In genomic region chr11:132205496-132205895, GRCh38 we compare ENCODE assay signal across 17 cellular contexts.
"Had no signal": no experiment of that assay in that cellular context is flagged by ENCODE, and none has a peak within 500 bp of the region (broad histone marks: within the 10 kb centered on the region; RNA-seq: fewer than 3 reads in every experiment).

No MANE protein-coding gene starts in this region.

- H3K9ac ChIP-seq: SK-N-SH had no signal

- DNase-seq: KBM-7, MV-4-11, NCI-H1048, NCI-H1105, NCI-H1417, NCI-H1436 treated with DMSO at 0.1 percent for 48 hours, NCI-H1694, NCI-H187 treated with DMSO at 0.1 percent for 48 hours, NCI-H2029 treated with DMSO at 0.1 percent for 48 hours, NCI-H2171 treated with DMSO at 0.1 percent for 48 hours, NCI-H524, NCI-H526 treated with DMSO at 0.1 percent for 48 hours, NCI-H748 treated with DMSO at 0.1 percent for 48 hours, SHP77, SK-N-SH, SW 1271 had no signal

- H3K4me2 ChIP-seq: SK-N-SH had no signal

- H3K9me3 ChIP-seq: SK-N-SH had no signal

- H3K27ac ChIP-seq: RWPE1 had no signal
